In the genomic region with DNA sequence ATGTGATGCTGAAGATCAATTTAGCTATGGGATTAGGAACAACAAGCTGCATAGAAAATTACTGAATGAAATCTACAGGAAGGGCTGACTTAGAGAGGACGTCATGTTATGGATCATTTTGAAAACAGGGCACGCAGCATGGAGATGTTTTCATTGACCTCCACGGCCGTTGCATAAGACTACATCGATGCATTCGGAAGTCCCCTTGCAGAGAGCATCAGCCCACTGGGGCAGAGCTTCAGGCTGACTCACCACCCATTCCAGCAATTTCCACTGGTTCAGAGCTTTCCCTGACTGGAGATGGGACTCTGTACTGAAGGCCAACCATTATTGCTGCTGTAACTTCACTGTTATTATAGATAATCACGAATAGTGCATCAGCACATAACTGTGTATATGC, we compare ENCODE assay signal across 20 cellular contexts.
"Had no signal": no experiment of that assay in that cellular context is flagged by ENCODE, and none has a peak within 500 bp of the region (broad histone marks: within the 10 kb centered on the region; RNA-seq: fewer than 3 reads in every experiment).

No MANE protein-coding gene starts in this region.

- H3K27ac ChIP-seq: epithelial cell of prostate, right lobe of liver, testis, upper lobe of right lung had no signal

- ATAC-seq: left lobe of liver, natural killer cell had no signal

- H3K36me3 ChIP-seq: right lobe of liver, upper lobe of right lung had no signal

- H3K4me1 ChIP-seq: right lobe of liver, upper lobe of right lung had no signal

- H3K27me3 ChIP-seq: right lobe of liver, testis, upper lobe of right lung had no signal

- H3K9me3 Mint-ChIP-seq: activated T-helper 2 cell treated with anti-CD3 and anti-CD28 coated beads, Interferon-gamma antibody, Interleukin-2, Interleukin-4, amounts not matched to agents 10 μg/mL and 5 μg/mL and 100 μg/mL, durations not matched to agents 14 hours and 24 hours and 36 hours; natural killer cell; stimulated activated naive CD8-positive, alpha-beta T cell treated with anti-CD3 and anti-CD28 coated beads, Interleukin-15, Interleukin-2, amounts not matched to agents 100 ng/mL and 50 ng/mL, for 24 hours; T-helper 1 cell treated with Interleukin-12 subunit alpha and Interleukin-12 subunit beta and Interleukin-4 antibody, amounts not matched to agents 30 μg/mL and 1 μg/mL, for 36 hours had no signal

- H3K9me3 ChIP-seq: right lobe of liver, testis, upper lobe of right lung had no signal

- H3K4me3 Mint-ChIP-seq: natural killer cell; stimulated activated naive CD8-positive, alpha-beta T cell treated with anti-CD3 and anti-CD28 coated beads, Interleukin-15, Interleukin-2, amounts not matched to agents 100 ng/mL and 50 ng/mL, for 24 hours; T-helper 1 cell treated with Interleukin-12 subunit alpha and Interleukin-12 subunit beta and Interleukin-4 antibody, amounts not matched to agents 30 μg/mL and 1 μg/mL, for 36 hours had no signal

- DNase-seq: activated CD4-positive, CD25-positive, alpha-beta regulatory T cell; activated naive CD4-positive, alpha-beta T cell treated with anti-CD3 and anti-CD28 coated beads, Interleukin-2, amount 50 U/mL, for 16 hours; amniotic stem cell; effector CD8-positive, alpha-beta T cell; foreskin fibroblast; glutamatergic neuron; mammary epithelial cell; natural killer cell; occipital lobe; right lobe of liver; stimulated activated CD4-positive, alpha-beta T cell treated with anti-CD3 and anti-CD28 coated beads, Interleukin-4, amount 100 ng/mL, for 1 hour; testis; upper lobe of right lung had no signal

- H3K4me3 ChIP-seq: coronary artery, right lobe of liver, testis, upper lobe of right lung had no signal

- H3K36me3 Mint-ChIP-seq: natural killer cell had no signal

- H3K27ac Mint-ChIP-seq: activated T-helper 2 cell treated with anti-CD3 and anti-CD28 coated beads, Interferon-gamma antibody, Interleukin-2, Interleukin-4, amounts not matched to agents 10 μg/mL and 5 μg/mL and 100 μg/mL, durations not matched to agents 14 hours and 24 hours and 36 hours; natural killer cell; progenitor cell of endocrine pancreas; stimulated activated naive CD8-positive, alpha-beta T cell treated with anti-CD3 and anti-CD28 coated beads, Interleukin-15, Interleukin-2, amounts not matched to agents 100 ng/mL and 50 ng/mL, for 24 hours; T-helper 1 cell treated with Interleukin-12 subunit alpha and Interleukin-12 subunit beta and Interleukin-4 antibody, amounts not matched to agents 30 μg/mL and 1 μg/mL, for 36 hours had no signal
